Comparison of ENCODE assay signal across 2 cellular contexts in genomic region chr19:38247126-38247525, GRCh38.
A peak's percentile ranks its signal among the peaks of the same experiment; 100 is the strongest.
TF ChIP-seq lines count a peak whose summit lies in the region.

No MANE protein-coding gene starts in this region.

TF ChIP-seq in HepG2, 621 proteins besides CTCF, POLR2A, EP300 and RAD21:
- TF ChIP-seq KLF16 (CRISPR knock-in tag; IDR thresholded peaks at IDR 0.05), result no peak
- TF ChIP-seq ZNF768 (CRISPR knock-in tag; IDR thresholded peaks at IDR 0.05), result peak; percentile 40; the same call in 1 of the 2 replicates
TF ChIP-seq in HepG2: peak in this region for 1.

TF ChIP-seq in H1, 55 proteins besides CTCF, POLR2A, EP300 and RAD21:
- TF ChIP-seq MAFK (IDR thresholded peaks at IDR 0.05; ENCODE audit: low read depth, low read length) (no peak), CBX8 (IDR thresholded peaks at IDR 0.05; ENCODE audit: borderline replicate concordance, low read depth, low read length) (no peak), TCF12 (IDR thresholded peaks at IDR 0.05; ENCODE audit: low read depth, low read length) (no peak), CREB1 (IDR thresholded peaks at IDR 0.05) (no peak), ZNF274 (IDR thresholded peaks at IDR 0.05; ENCODE audit: borderline replicate concordance, extremely low read depth, low read length) (no peak), CBX5 (IDR thresholded peaks at IDR 0.05; ENCODE audit: low read depth, low read length) (no peak), EZH2 (IDR thresholded peaks at IDR 0.05; ENCODE audit: low read depth, low read length, severe bottlenecking) (no peak), NANOG (IDR thresholded peaks at IDR 0.05; ENCODE audit: insufficient read depth, low read depth, low read length, poor library complexity, severe bottlenecking) (no peak), CHD7 (IDR thresholded peaks at IDR 0.05; ENCODE audit: insufficient replicate concordance, low read length) (no peak), JUN (IDR thresholded peaks at IDR 0.05; ENCODE audit: low read depth, low read length) (no peak), SIRT6 (IDR thresholded peaks at IDR 0.05; ENCODE audit: low read length) (no peak), TAF7 (optimal IDR thresholded peaks at IDR 0.05; ENCODE audit: borderline replicate concordance, low read depth, low read length) (no peak), RFX5 (IDR thresholded peaks at IDR 0.05; ENCODE audit: borderline replicate concordance, low read depth, low read length) (no peak), GTF2F1 (IDR thresholded peaks at IDR 0.05; ENCODE audit: borderline replicate concordance, low read depth, low read length) (no peak), E2F6 (IDR thresholded peaks at IDR 0.05) (no peak), SP2 (IDR thresholded peaks at IDR 0.05; ENCODE audit: low read length) (no peak), GABPA (IDR thresholded peaks at IDR 0.05; ENCODE audit: borderline replicate concordance, insufficient read depth, low read length) (no peak)
